ENCODE assay signal across 2 cellular contexts in the genomic region with DNA sequence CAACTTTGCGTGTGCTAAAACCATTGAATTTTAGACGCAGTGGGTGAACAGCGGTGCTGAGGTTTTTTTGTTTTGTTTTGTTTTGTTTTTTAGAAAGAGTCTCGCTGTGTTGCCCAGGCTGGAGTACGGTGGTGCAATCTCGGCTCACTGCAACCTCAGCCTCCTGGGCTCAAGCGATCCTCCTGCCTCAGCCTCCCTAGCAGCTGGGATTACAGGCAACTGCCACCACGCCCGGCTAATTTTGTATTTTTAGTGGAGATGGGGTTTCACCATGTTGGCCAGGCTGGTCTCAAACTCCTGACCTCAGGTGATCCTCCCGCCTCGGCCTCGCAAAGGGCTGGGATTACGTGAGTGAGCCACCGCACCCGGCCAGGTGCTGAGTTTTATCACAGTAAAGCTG.
TF ChIP-seq lines count a peak whose summit lies in the region.

No MANE protein-coding gene starts in this region.

TF ChIP-seq in HEK293, 187 proteins besides CTCF, POLR2A, EP300 and RAD21:
- peak; percentile 90 for TF ChIP-seq ZNF121 (tag by site-specific recombination; IDR thresholded peaks at IDR 0.05)
- TF ChIP-seq ZNF341 (tag by site-specific recombination; IDR thresholded peaks at IDR 0.05; ENCODE audit: low read depth) = peak; percentile 14; the same call in 1 of the 2 replicates

TF ChIP-seq in K562, 482 proteins besides CTCF, POLR2A, EP300 and RAD21:
- TF ChIP-seq BCOR (IDR thresholded peaks at IDR 0.05) (peak; percentile 93), DPF2 (IDR thresholded peaks at IDR 0.05) (peak; percentile 40; the same call in 1 of the 2 replicates), HDAC2 (IDR thresholded peaks at IDR 0.05) (peak; percentile 48; the same call in 1 of the 2 replicates), NR3C1 (CRISPR knock-in tag; IDR thresholded peaks at IDR 0.05) (0 out of 2 replicates have a peak, but pooled peaks have one; percentile 25), HLTF (IDR thresholded peaks at IDR 0.05) (0 out of 2 replicates have a peak, but pooled peaks have one; percentile 26), ARNT (IDR thresholded peaks at IDR 0.05) (peak in 1 of 2 experiments; percentile 23; a peak in 1 of 4 replicates), SMARCA5 (IDR thresholded peaks at IDR 0.05) (peak; percentile 73; the same call in 1 of the 2 replicates), PHF21A (IDR thresholded peaks at IDR 0.05; ENCODE audit: borderline replicate concordance, low read depth) (0 out of 2 replicates have a peak, but pooled peaks have one; percentile 20), CBFA2T3 (IDR thresholded peaks at IDR 0.05) (0 out of 2 replicates have a peak, but pooled peaks have one; percentile 6), ADNP (tag; IDR thresholded peaks at IDR 0.05) (peak; percentile 55; the same call in 1 of the 2 replicates), RCOR1 (IDR thresholded peaks at IDR 0.05; ENCODE audit: borderline replicate concordance in 1 of 2, low read depth in 2 of 2, low read length in 2 of 2) (0 out of 4 replicates have a peak, but pooled peaks of 1 of the 2 experiments have one; percentile 18), L3MBTL2 (IDR thresholded peaks at IDR 0.05) (peak; percentile 29; the same call in 1 of the 2 replicates), KDM1A (IDR thresholded peaks at IDR 0.05) (peak; percentile 33 to 80; a peak in 3 of 4 replicates), ZNF121 (CRISPR knock-in tag; conservative IDR thresholded peaks at IDR 0.05) (peak; percentile 94)
- TF ChIP-seq, protein P1, sequence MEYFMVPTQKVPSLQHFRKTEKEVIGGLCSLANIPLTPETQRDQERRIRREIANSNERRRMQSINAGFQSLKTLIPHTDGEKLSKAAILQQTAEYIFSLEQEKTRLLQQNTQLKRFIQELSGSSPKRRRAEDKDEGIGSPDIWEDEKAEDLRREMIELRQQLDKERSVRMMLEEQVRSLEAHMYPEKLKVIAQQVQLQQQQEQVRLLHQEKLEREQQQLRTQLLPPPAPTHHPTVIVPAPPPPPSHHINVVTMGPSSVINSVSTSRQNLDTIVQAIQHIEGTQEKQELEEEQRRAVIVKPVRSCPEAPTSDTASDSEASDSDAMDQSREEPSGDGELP (CRISPR knock-in tag; IDR thresholded peaks at IDR 0.05; ENCODE audit: borderline replicate concordance) = 0 out of 2 replicates have a peak, but pooled peaks have one; percentile 1
TF ChIP-seq in K562: peak in this region for 15; not testable (repeated sequence) for 467.
